Comparison of ENCODE assay signal across 8 cellular contexts in genomic region chr14:39266589-39266870, GRCh38. TPM values are rescaled to one million over a fixed set of nuclear protein-coding genes. Genes with fewer than 3 reads are reported as not detected.
DNase-seq lines count a peak whose midpoint lies in the region; ATAC-seq and TF ChIP-seq lines count a peak whose summit lies in the region.

No MANE protein-coding gene starts in this region.

- TF ChIP-seq EP300 in SK-N-SH (IDR thresholded peaks at IDR 0.05; ENCODE audit: borderline replicate concordance in 1 of 2, low read depth in 1 of 2, low read length in 1 of 2), result no peak

- TF ChIP-seq CTCF in A673 (conservative IDR thresholded peaks at IDR 0.05; ENCODE audit: low read depth, low read length) (no peak), SK-N-SH (IDR thresholded peaks at IDR 0.05) (no peak), epithelial cell of esophagus (IDR thresholded peaks at IDR 0.05; ENCODE audit: insufficient read depth, low read depth, low read length, missing control alignments) (no peak)

- no peak for DNase-seq in A673 (ENCODE audit: low spot score)
- DNase-seq in SK-N-SH, result no peak
- no peak for DNase-seq in epithelial cell of esophagus (ENCODE audit: low read depth)
- peak; percentile 62 for DNase-seq in natural killer cell treated with Interleukin-12 subunit alpha and Interleukin-12 subunit beta and Interleukin-15 and Interleukin-18, amount 100 ng/mL, for 72 hours (ENCODE audit: low spot score)
- no peak for DNase-seq in COLO829 (ENCODE audit: low spot score)
- DNase-seq in NCI-H345 treated with DMSO at 0.1 percent for 48 hours (lab: John Stamatoyannopoulos, UW; ENCODE audit: unreplicated experiment), result no peak

- no peaks in the 10 kb centered on the region for H3F3A ChIP-seq in SK-N-SH (replicated peaks; ENCODE audit: insufficient read depth)

- no peaks in the 10 kb centered on the region for H3K9me2 ChIP-seq in SK-N-SH

- H2AFZ ChIP-seq in SK-N-SH (ENCODE audit: low read depth), result peak overlapping the region; percentile 59

- H3K4me1 Mint-ChIP-seq in natural killer cell treated with Interleukin-12 subunit alpha and Interleukin-12 subunit beta and Interleukin-15 and Interleukin-18, amount 100 ng/mL, for 72 hours (ENCODE audit: low read depth in 2 of 2), result peaks cover 40 to 51% of the 10 kb centered on the region in 2 donors

- intact Hi-C loops in A673 (cut with micrococcal nuclease; ENCODE audit: unreplicated experiment), result no loop called here

- no peaks in the 10 kb centered on the region for H3K36me3 Mint-ChIP-seq in natural killer cell treated with Interleukin-12 subunit alpha and Interleukin-12 subunit beta and Interleukin-15 and Interleukin-18, amount 100 ng/mL, for 72 hours

- H3K79me2 ChIP-seq in SK-N-SH (ENCODE audit: insufficient read depth), result peaks cover 36% of the 10 kb centered on the region

- peak; percentile 43 for ATAC-seq in GM18861 (IDR thresholded peaks at IDR 0.05; ENCODE audit: unreplicated experiment)
- peak; percentile 42 for ATAC-seq in HG03064 (IDR thresholded peaks at IDR 0.05; ENCODE audit: low read depth, unreplicated experiment)
- peak; percentile 38 to 42 for ATAC-seq in natural killer cell treated with Interleukin-12 subunit alpha and Interleukin-12 subunit beta and Interleukin-15 and Interleukin-18, amount 100 ng/mL, for 72 hours

- H3K4me3 ChIP-seq in A673 (ENCODE audit: low read depth, low read length, poor library complexity, severe bottlenecking) (peak overlapping the region; percentile 74), SK-N-SH (ENCODE audit: low read depth in 2 of 2, low read length in 1 of 2) (peak overlapping the region; percentile 68), epithelial cell of esophagus (ENCODE audit: low read length) (peak overlapping the region; percentile 94)

- H3K9me3 ChIP-seq in A673 (ENCODE audit: low read depth, low read length, poor library complexity, severe bottlenecking), result peaks cover 6% of the 10 kb centered on the region
- H3K9me3 ChIP-seq in SK-N-SH, result no peaks in the 10 kb centered on the region

- H3K4me2 ChIP-seq in SK-N-SH, result peak overlapping the region; percentile 77

- H3K36me3 ChIP-seq in A673 (ENCODE audit: insufficient read depth, low read length, poor library complexity, severe bottlenecking) (no peaks in the 10 kb centered on the region), SK-N-SH (replicated peaks in 1 of 2; ENCODE audit: control insufficient read depth in 1 of 2, insufficient read depth in 2 of 2, low read length in 1 of 2) (no peaks in the 10 kb centered on the region)

- H3K27me3 Mint-ChIP-seq in natural killer cell treated with Interleukin-12 subunit alpha and Interleukin-12 subunit beta and Interleukin-15 and Interleukin-18, amount 100 ng/mL, for 72 hours, result no peaks in the 10 kb centered on the region

- TF ChIP-seq RAD21 in SK-N-SH (IDR thresholded peaks at IDR 0.05; ENCODE audit: low read length), result no peak

- peaks cover 3% of the 10 kb centered on the region for H3K9me3 Mint-ChIP-seq in natural killer cell treated with Interleukin-12 subunit alpha and Interleukin-12 subunit beta and Interleukin-15 and Interleukin-18, amount 100 ng/mL, for 72 hours

- H3K27me3 ChIP-seq in A673 (replicated peaks; ENCODE audit: insufficient read depth, low read depth, low read length, poor library complexity), result no peaks in the 10 kb centered on the region
- H3K27me3 ChIP-seq in SK-N-SH (ENCODE audit: insufficient read depth), result no peaks in the 10 kb centered on the region

- H3K9ac ChIP-seq in SK-N-SH, result peak overlapping the region; percentile 87; the same call in 1 of the 2 replicates

- H3K27ac ChIP-seq in A673 (ENCODE audit: low read depth, low read length, poor library complexity, severe bottlenecking) (peak overlapping the region; percentile 99), SK-N-SH (ENCODE audit: low read depth in 2 of 2, low read length in 1 of 2) (peak overlapping the region; percentile 84 to 92)

- WGBS in SK-N-SH (ENCODE audit: low lambda C conversion rate), result no CpG with 5 or more reads among the region's 28 CpGs

- H4K20me1 ChIP-seq in SK-N-SH (ENCODE audit: insufficient read depth), result no peaks in the 10 kb centered on the region

- no TSS peak for BruUV-seq in A673 (replicated peaks; lab: Mats Ljungman, UMichigan)

- POLR2A ChIA-PET in A673 (lab: Charles Lee; ENCODE audit: low non-redundant PET), result no interaction called here
- POLR2A ChIA-PET in SK-N-SH (lab: Yijun Ruan, JAX), result interaction anchor here (0.6 kb wide), 1 partner anchor 96 kb away, joined by 3 read pairs; the partner anchor contains the start of gene TRAPPC6B

- peaks cover 18% of the 10 kb centered on the region for H3K4me1 ChIP-seq in A673 (ENCODE audit: insufficient read depth, low read length, poor library complexity, severe bottlenecking)
- H3K4me1 ChIP-seq in SK-N-SH (ENCODE audit: control insufficient read depth in 1 of 2, insufficient read depth in 2 of 2, low read depth in 1 of 2, low read length in 1 of 2), result peaks cover 0 to 9% of the 10 kb centered on the region in 2 experiments; a peak in 2 of 4 replicates

- H3K4me3 Mint-ChIP-seq in natural killer cell treated with Interleukin-12 subunit alpha and Interleukin-12 subunit beta and Interleukin-15 and Interleukin-18, amount 100 ng/mL, for 72 hours, result peak overlapping the region; percentile 92

- CTCF ChIA-PET in A673 (lab: Charles Lee), result no interaction called here
- CTCF ChIA-PET in SK-N-SH (lab: Yijun Ruan, JAX), result no interaction called here

- peak overlapping the region; percentile 95 to 97 for H3K27ac Mint-ChIP-seq in natural killer cell treated with Interleukin-12 subunit alpha and Interleukin-12 subunit beta and Interleukin-15 and Interleukin-18, amount 100 ng/mL, for 72 hours

TF ChIP-seq in SK-N-SH, 30 proteins besides CTCF, POLR2A, EP300 and RAD21:
- TF ChIP-seq YY1 (IDR thresholded peaks at IDR 0.05; ENCODE audit: low read depth), result peak; percentile 37; the same call in 1 of the 2 replicates
- no peak for TF ChIP-seq PBX3 (IDR thresholded peaks at IDR 0.05)

RNA-seq across cellular contexts. Expression of gene MIA2, which starts 32.8 kb away (rescaled TPM):
- 16.0 and 16.7 TPM in 2 replicates for total RNA-seq in A673 (2021)
- polyA plus RNA-seq in SK-N-SH (2012; rRNA removed), result 2.6 and 4.7 TPM in 2 replicates
- polyA plus RNA-seq in SK-N-SH (2012; cell fraction: cytosol; rRNA removed), result 2.7 and 3.6 TPM in 2 replicates
- 4.0 and 6.8 TPM in 2 replicates for polyA plus RNA-seq in SK-N-SH (2012; cell fraction: nucleus; rRNA removed)
- total RNA-seq in natural killer cell treated with Interleukin-12 subunit alpha and Interleukin-12 subunit beta and Interleukin-15 and Interleukin-18, amount 100 ng/mL, for 72 hours, result 10 to 100 TPM; 26.1 to 26.9 TPM
